Comparison of ENCODE assay signal across 22 cellular contexts in the genomic region with DNA sequence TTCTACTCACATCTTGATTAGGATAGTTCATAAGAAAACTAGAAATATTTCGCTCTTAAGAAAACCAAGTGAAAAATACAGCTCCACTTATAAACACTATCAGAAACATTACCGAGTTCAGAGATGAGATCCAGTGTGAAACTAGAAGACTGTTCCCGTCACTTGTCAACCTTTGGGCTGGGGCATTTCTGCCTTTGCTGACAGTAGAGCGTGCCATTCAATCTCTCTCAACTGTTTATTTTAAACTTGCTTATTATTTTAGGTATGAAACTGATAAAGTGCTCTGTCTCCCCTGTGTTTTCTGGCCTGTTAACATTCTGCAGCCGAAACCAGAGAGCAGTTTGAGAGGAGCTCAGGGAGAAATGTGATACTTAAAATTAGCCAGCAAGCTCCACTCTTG. TPM values are rescaled to one million over a fixed set of nuclear protein-coding genes. Genes with fewer than 3 reads are reported as not detected.
DNase-seq lines count a peak whose midpoint lies in the region; TF ChIP-seq lines count a peak whose summit lies in the region.
"Had no signal": no experiment of that assay in that cellular context is flagged by ENCODE, and none has a peak within 500 bp of the region (broad histone marks: within the 10 kb centered on the region; RNA-seq: fewer than 3 reads in every experiment).

No MANE protein-coding gene starts in this region.

- H3K9me3 ChIP-seq in cardiac muscle cell (ENCODE audit: low read depth), result no peaks in the 10 kb centered on the region
- peaks cover 0 to 16% of the 10 kb centered on the region in 2 donors for H3K9me3 ChIP-seq in right atrium auricular region
- H3K9me3 ChIP-seq in adipocyte (ENCODE audit: control insufficient read depth, low read length), result peaks cover 15% of the 10 kb centered on the region
- H3K9me3 ChIP-seq in left ventricle myocardium inferior (replicated peaks), result peaks cover 18% of the 10 kb centered on the region
- H3K9me3 ChIP-seq: BE2C, SJSA1 had no signal

- H3K4me1 Mint-ChIP-seq in progenitor cell of endocrine pancreas (ENCODE audit: low read depth), result peaks cover 8% of the 10 kb centered on the region
- H3K4me1 Mint-ChIP-seq in activated T-helper 1 cell treated with anti-CD3 and anti-CD28 coated beads, Interleukin-12 subunit alpha, Interleukin-12 subunit beta, Interleukin-2, Interleukin-4 antibody, amounts not matched to agents 30 ng/mL and 10 ng/mL and 1 ng/mL, durations not matched to agents 14 hours and 24 hours and 36 hours (ENCODE audit: low read depth), result no peaks in the 10 kb centered on the region

- H3K27me3 ChIP-seq in cardiac muscle cell (no peaks in the 10 kb centered on the region), right atrium auricular region (no peaks in the 10 kb centered on the region), adipocyte (replicated peaks; ENCODE audit: control insufficient read depth, insufficient read depth, low read length) (no peaks in the 10 kb centered on the region), left ventricle myocardium inferior (ENCODE audit: low read depth) (no peaks in the 10 kb centered on the region)
- H3K27me3 ChIP-seq: BE2C, MG63, SJSA1 had no signal

- no peak for DNase-seq in cardiac muscle cell (ENCODE audit: low read depth in 1 of 2, low spot score in 1 of 2)
- no peak for DNase-seq in right atrium auricular region (ENCODE audit: low spot score)
- peak; percentile 21 for DNase-seq in adipocyte (ENCODE audit: low read depth)
- no peak for DNase-seq in left ventricle myocardium inferior
- DNase-seq in progenitor cell of endocrine pancreas (ENCODE audit: low spot score, unreplicated experiment), result no peak
- DNase-seq in activated T-helper 1 cell treated with anti-CD3 and anti-CD28 coated beads, Interleukin-12 subunit alpha, Interleukin-12 subunit beta, Interleukin-2, Interleukin-4 antibody, amounts not matched to agents 30 ng/mL and 10 ng/mL and 1 ng/mL, durations not matched to agents 14 hours and 24 hours and 36 hours (ENCODE audit: low spot score), result no peak
- DNase-seq in SHP77 (lab: John Stamatoyannopoulos, UW), result no peak
- no peak for DNase-seq in islet precursor cell
- DNase-seq: BE2C; CD4-positive, CD25-positive, alpha-beta regulatory T cell; COR-L47; DMS 273 treated with DMSO at 0.1 percent for 48 hours; H7; MG63; NCI-H1092; NCI-H1436 treated with DMSO at 0.1 percent for 48 hours; NCI-H2029; NCI-H510A; NCI-H748 treated with DMSO at 0.1 percent for 48 hours; OCI-M1; RPMI8226 had no signal

- H3K4me3 ChIP-seq in cardiac muscle cell (no peak overlapping the region), right atrium auricular region (no peak overlapping the region), adipocyte (ENCODE audit: low read length) (no peak overlapping the region), left ventricle myocardium inferior (no peak overlapping the region)
- H3K4me3 ChIP-seq: MG63, SJSA1 had no signal

- peaks cover 3% of the 10 kb centered on the region for H3K9me3 Mint-ChIP-seq in progenitor cell of endocrine pancreas (ENCODE audit: low read depth)
- H3K9me3 Mint-ChIP-seq in activated T-helper 1 cell treated with anti-CD3 and anti-CD28 coated beads, Interleukin-12 subunit alpha, Interleukin-12 subunit beta, Interleukin-2, Interleukin-4 antibody, amounts not matched to agents 30 ng/mL and 10 ng/mL and 1 ng/mL, durations not matched to agents 14 hours and 24 hours and 36 hours, result peaks cover 4% of the 10 kb centered on the region
- H3K9me3 Mint-ChIP-seq: CD4-positive, CD25-positive, alpha-beta regulatory T cell had no signal

- H3K9ac ChIP-seq in adipocyte (ENCODE audit: low read length), result no peak overlapping the region

- peaks cover 16% of the 10 kb centered on the region for H3K4me1 ChIP-seq in cardiac muscle cell (ENCODE audit: low read depth)
- peaks cover 0 to 18% of the 10 kb centered on the region in 2 donors for H3K4me1 ChIP-seq in right atrium auricular region
- peaks cover 3% of the 10 kb centered on the region for H3K4me1 ChIP-seq in adipocyte (ENCODE audit: control insufficient read depth, insufficient read depth, low read length)
- peaks cover 53% of the 10 kb centered on the region for H3K4me1 ChIP-seq in left ventricle myocardium inferior
- H3K4me1 ChIP-seq: BE2C, SJSA1 had no signal

- intact Hi-C loops in left ventricle myocardium inferior (cut with micrococcal nuclease), result no loop called here
- intact Hi-C loops in activated T-helper 1 cell treated with anti-CD3 and anti-CD28 coated beads, Interleukin-12 subunit alpha, Interleukin-12 subunit beta, Interleukin-2, Interleukin-4 antibody, amounts not matched to agents 30 ng/mL and 10 ng/mL and 1 ng/mL, durations not matched to agents 14 hours and 24 hours and 36 hours (cut with micrococcal nuclease), result no loop called here

- no peaks in the 10 kb centered on the region for H3K27me3 Mint-ChIP-seq in progenitor cell of endocrine pancreas
- no peaks in the 10 kb centered on the region for H3K27me3 Mint-ChIP-seq in activated T-helper 1 cell treated with anti-CD3 and anti-CD28 coated beads, Interleukin-12 subunit alpha, Interleukin-12 subunit beta, Interleukin-2, Interleukin-4 antibody, amounts not matched to agents 30 ng/mL and 10 ng/mL and 1 ng/mL, durations not matched to agents 14 hours and 24 hours and 36 hours (ENCODE audit: insufficient read depth)
- H3K27me3 Mint-ChIP-seq: CD4-positive, CD25-positive, alpha-beta regulatory T cell had no signal

- H3K4me3 Mint-ChIP-seq in progenitor cell of endocrine pancreas (ENCODE audit: low read depth), result no peak overlapping the region
- H3K4me3 Mint-ChIP-seq in activated T-helper 1 cell treated with anti-CD3 and anti-CD28 coated beads, Interleukin-12 subunit alpha, Interleukin-12 subunit beta, Interleukin-2, Interleukin-4 antibody, amounts not matched to agents 30 ng/mL and 10 ng/mL and 1 ng/mL, durations not matched to agents 14 hours and 24 hours and 36 hours, result no peak overlapping the region
- H3K4me3 Mint-ChIP-seq: CD4-positive, CD25-positive, alpha-beta regulatory T cell had no signal

- H3K27ac ChIP-seq in cardiac muscle cell, result peak overlapping the region; percentile 89
- H3K27ac ChIP-seq in right atrium auricular region, result no peak overlapping the region
- H3K27ac ChIP-seq in left ventricle myocardium inferior (replicated peaks), result peak overlapping the region; percentile 40
- H3K27ac ChIP-seq: SJSA1 had no signal

- H3K27ac Mint-ChIP-seq in progenitor cell of endocrine pancreas, result peak overlapping the region; percentile 17
- H3K27ac Mint-ChIP-seq in activated T-helper 1 cell treated with anti-CD3 and anti-CD28 coated beads, Interleukin-12 subunit alpha, Interleukin-12 subunit beta, Interleukin-2, Interleukin-4 antibody, amounts not matched to agents 30 ng/mL and 10 ng/mL and 1 ng/mL, durations not matched to agents 14 hours and 24 hours and 36 hours, result no peak overlapping the region
- H3K27ac Mint-ChIP-seq: CD4-positive, CD25-positive, alpha-beta regulatory T cell had no signal

- peaks cover 17% of the 10 kb centered on the region for H3K36me3 Mint-ChIP-seq in progenitor cell of endocrine pancreas (ENCODE audit: insufficient read depth)
- peaks cover 20% of the 10 kb centered on the region for H3K36me3 Mint-ChIP-seq in activated T-helper 1 cell treated with anti-CD3 and anti-CD28 coated beads, Interleukin-12 subunit alpha, Interleukin-12 subunit beta, Interleukin-2, Interleukin-4 antibody, amounts not matched to agents 30 ng/mL and 10 ng/mL and 1 ng/mL, durations not matched to agents 14 hours and 24 hours and 36 hours (ENCODE audit: low read depth)

- H3K36me3 ChIP-seq in cardiac muscle cell (peaks cover 19% of the 10 kb centered on the region), right atrium auricular region (peaks cover 18% of the 10 kb centered on the region), adipocyte (ENCODE audit: control insufficient read depth, insufficient read depth, low read length, severe bottlenecking) (peaks cover 55% of the 10 kb centered on the region), left ventricle myocardium inferior (peaks cover 57% of the 10 kb centered on the region)

- TF ChIP-seq CTCF in cardiac muscle cell (IDR thresholded peaks at IDR 0.05; ENCODE audit: low read depth, low read length), result no peak
- TF ChIP-seq CTCF in right atrium auricular region (IDR thresholded peaks at IDR 0.05), result no peak
- TF ChIP-seq CTCF in left ventricle myocardium inferior (IDR thresholded peaks at IDR 0.05; ENCODE audit: borderline replicate concordance), result no peak
- no peak for TF ChIP-seq CTCF in progenitor cell of endocrine pancreas (IDR thresholded peaks at IDR 0.05; ENCODE audit: unreplicated experiment)

RNA-seq across cellular contexts. Expression of a gene that starts 16.7 kb away (rescaled TPM):
- total RNA-seq in cardiac muscle cell, result 41.0 and 44.4 TPM in 2 replicates
- 45.3 and 45.5 TPM in 2 replicates for polyA plus RNA-seq in cardiac muscle cell
- total RNA-seq in right atrium auricular region, result 10 to 100 TPM; 20.7 to 21.4 TPM
- 35.8 TPM for total RNA-seq in left ventricle myocardium inferior
- 34.3 and 40.4 TPM in 2 replicates for total RNA-seq in progenitor cell of endocrine pancreas
- total RNA-seq in activated T-helper 1 cell treated with anti-CD3 and anti-CD28 coated beads, Interleukin-12 subunit alpha, Interleukin-12 subunit beta, Interleukin-2, Interleukin-4 antibody, amounts not matched to agents 30 ng/mL and 10 ng/mL and 1 ng/mL, durations not matched to agents 14 hours and 24 hours and 36 hours, result 58.8 and 66.0 TPM in 2 replicates

RNA-seq across cellular contexts. Expression of a gene that starts 16.7 kb away (rescaled TPM):
- total RNA-seq in cardiac muscle cell (5.4 and 5.6 TPM in 2 replicates), right atrium auricular region (10 to 100 TPM; 19.2 to 23.2 TPM), left ventricle myocardium inferior (40.7 TPM), progenitor cell of endocrine pancreas (16.7 and 23.6 TPM in 2 replicates)
- polyA plus RNA-seq in cardiac muscle cell, result 16.7 and 28.2 TPM in 2 replicates
- total RNA-seq in activated T-helper 1 cell treated with anti-CD3 and anti-CD28 coated beads, Interleukin-12 subunit alpha, Interleukin-12 subunit beta, Interleukin-2, Interleukin-4 antibody, amounts not matched to agents 30 ng/mL and 10 ng/mL and 1 ng/mL, durations not matched to agents 14 hours and 24 hours and 36 hours, result 29.9 and 31.5 TPM in 2 replicates

RNA-seq across cellular contexts. Expression of a gene that starts 52.6 kb away (rescaled TPM):
- total RNA-seq in cardiac muscle cell, result 0.12 and 0.14 TPM in 2 replicates
- not detected in 2 replicates for polyA plus RNA-seq in cardiac muscle cell
- 1 to 10 TPM; 2.8 to 3.2 TPM for total RNA-seq in right atrium auricular region
- 4.4 TPM for total RNA-seq in left ventricle myocardium inferior
- total RNA-seq in progenitor cell of endocrine pancreas, result 1.6 and 3.1 TPM in 2 replicates
- total RNA-seq in activated T-helper 1 cell treated with anti-CD3 and anti-CD28 coated beads, Interleukin-12 subunit alpha, Interleukin-12 subunit beta, Interleukin-2, Interleukin-4 antibody, amounts not matched to agents 30 ng/mL and 10 ng/mL and 1 ng/mL, durations not matched to agents 14 hours and 24 hours and 36 hours, result 0.08 TPM in 1 of 2 replicates, not detected in the other
- total RNA-seq: CD4-positive, CD25-positive, alpha-beta regulatory T cell had no signal
- polyA plus RNA-seq: CD4-positive, CD25-positive, alpha-beta regulatory T cell had no signal

Comparison
In these comparisons a context has a peak if more than half of its experiments do, and no peak if none do; other contexts are left out.
1. H3K27ac ChIP-seq: peak in cardiac muscle cell (single experiment) and left ventricle myocardium inferior (single experiment); none in right atrium auricular region (0 of 2).